ENCODE assay signal across 2 cellular contexts in the genomic region with DNA sequence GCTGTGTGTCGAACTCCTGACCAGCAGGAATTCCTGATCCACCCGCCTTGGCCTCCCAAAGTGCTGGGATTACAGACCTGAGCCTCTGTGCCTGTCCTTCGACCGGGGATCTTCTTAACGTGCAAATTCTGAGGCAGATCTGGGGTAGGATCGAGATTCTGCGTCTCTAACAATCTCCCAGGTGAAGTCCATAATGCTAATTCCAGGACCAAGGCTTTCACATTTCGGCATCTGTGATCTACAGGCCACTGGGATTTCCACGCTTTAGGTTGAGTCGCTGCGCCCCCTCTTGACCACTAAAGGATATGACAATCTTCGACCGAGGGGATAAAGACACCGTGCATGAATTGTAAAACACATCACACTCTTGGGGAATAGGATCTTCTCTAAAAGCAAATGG.
TF ChIP-seq lines count a peak whose summit lies in the region.

No MANE protein-coding gene starts in this region.

TF ChIP-seq in HEK293, 187 proteins besides CTCF, POLR2A, EP300 and RAD21:
- TF ChIP-seq ZNF302 (tag by site-specific recombination; IDR thresholded peaks at IDR 0.05; ENCODE audit: low read depth) (no peak), MZF1 (tag by site-specific recombination; IDR thresholded peaks at IDR 0.05; ENCODE audit: borderline replicate concordance) (no peak), ZXDB (tag by site-specific recombination; IDR thresholded peaks at IDR 0.05) (no peak), ZNF791 (tag by site-specific recombination; IDR thresholded peaks at IDR 0.05) (no peak), ZNF558 (tag by site-specific recombination; IDR thresholded peaks at IDR 0.05) (no peak), ZNF23 (tag by site-specific recombination; IDR thresholded peaks at IDR 0.05; ENCODE audit: borderline replicate concordance) (no peak), WT1 (tag by site-specific recombination; IDR thresholded peaks at IDR 0.05) (no peak), GLI4 (tag by site-specific recombination; IDR thresholded peaks at IDR 0.05) (no peak), ZBTB48 (tag by site-specific recombination; IDR thresholded peaks at IDR 0.05) (no peak), KLF16 (tag by site-specific recombination; IDR thresholded peaks at IDR 0.05) (no peak), SETDB1 (IDR thresholded peaks at IDR 0.05; ENCODE audit: insufficient read length, low read length) (no peak), ZNF423 (tag by site-specific recombination; IDR thresholded peaks at IDR 0.05) (no peak), ZNF585B (tag by site-specific recombination; IDR thresholded peaks at IDR 0.05) (peak; percentile 37), TCF7L2 (IDR thresholded peaks at IDR 0.05; ENCODE audit: borderline replicate concordance, low read depth, low read length) (peak; percentile 61; the same call in 1 of the 2 replicates), ZNF670 (tag by site-specific recombination; IDR thresholded peaks at IDR 0.05; ENCODE audit: low read depth) (no peak), ZNF174 (tag by site-specific recombination; IDR thresholded peaks at IDR 0.05) (no peak), HOXC10 (CRISPR knock-in tag; IDR thresholded peaks at IDR 0.05) (no peak), ZNF37A (tag by site-specific recombination; IDR thresholded peaks at IDR 0.05) (no peak), SP3 (tag by site-specific recombination; IDR thresholded peaks at IDR 0.05) (no peak), ZFHX2 (tag by site-specific recombination; conservative IDR thresholded peaks at IDR 0.05) (no peak), ZNF140 (tag by site-specific recombination; IDR thresholded peaks at IDR 0.05) (no peak), OSR2 (tag by site-specific recombination; IDR thresholded peaks at IDR 0.05) (no peak), ZNF621 (tag by site-specific recombination; IDR thresholded peaks at IDR 0.05) (no peak), ZNF391 (tag by site-specific recombination; IDR thresholded peaks at IDR 0.05; ENCODE audit: borderline replicate concordance, low read depth) (no peak), ZNF311 (tag by site-specific recombination; IDR thresholded peaks at IDR 0.05; ENCODE audit: borderline replicate concordance) (no peak), ZNF133 (tag by site-specific recombination; IDR thresholded peaks at IDR 0.05) (no peak), ZNF776 (tag by site-specific recombination; IDR thresholded peaks at IDR 0.05; ENCODE audit: borderline replicate concordance) (no peak), ZNF600 (tag by site-specific recombination; IDR thresholded peaks at IDR 0.05) (peak; percentile 96), ZNF654 (tag by site-specific recombination; IDR thresholded peaks at IDR 0.05; ENCODE audit: low read depth) (peak; percentile 89), ZBTB17 (tag by site-specific recombination; IDR thresholded peaks at IDR 0.05) (peak; percentile 89), ZNF660 (tag by site-specific recombination; IDR thresholded peaks at IDR 0.05) (0 out of 2 replicates have a peak, but pooled peaks have one; percentile 26), ZNF10 (tag by site-specific recombination; IDR thresholded peaks at IDR 0.05) (no peak), ZNF214 (tag by site-specific recombination; IDR thresholded peaks at IDR 0.05; ENCODE audit: borderline replicate concordance) (no peak), ZNF555 (tag by site-specific recombination; conservative IDR thresholded peaks at IDR 0.05) (no peak), ZBTB1 (tag by site-specific recombination; IDR thresholded peaks at IDR 0.05) (no peak), ZNF138 (tag by site-specific recombination; IDR thresholded peaks at IDR 0.05; ENCODE audit: borderline replicate concordance) (no peak), ZNF394 (tag by site-specific recombination; IDR thresholded peaks at IDR 0.05; ENCODE audit: borderline replicate concordance) (no peak), ZNF416 (tag by site-specific recombination; IDR thresholded peaks at IDR 0.05) (no peak), ZNF16 (tag by site-specific recombination; IDR thresholded peaks at IDR 0.05; ENCODE audit: low read depth) (no peak)
- TF ChIP-seq, protein P1, sequence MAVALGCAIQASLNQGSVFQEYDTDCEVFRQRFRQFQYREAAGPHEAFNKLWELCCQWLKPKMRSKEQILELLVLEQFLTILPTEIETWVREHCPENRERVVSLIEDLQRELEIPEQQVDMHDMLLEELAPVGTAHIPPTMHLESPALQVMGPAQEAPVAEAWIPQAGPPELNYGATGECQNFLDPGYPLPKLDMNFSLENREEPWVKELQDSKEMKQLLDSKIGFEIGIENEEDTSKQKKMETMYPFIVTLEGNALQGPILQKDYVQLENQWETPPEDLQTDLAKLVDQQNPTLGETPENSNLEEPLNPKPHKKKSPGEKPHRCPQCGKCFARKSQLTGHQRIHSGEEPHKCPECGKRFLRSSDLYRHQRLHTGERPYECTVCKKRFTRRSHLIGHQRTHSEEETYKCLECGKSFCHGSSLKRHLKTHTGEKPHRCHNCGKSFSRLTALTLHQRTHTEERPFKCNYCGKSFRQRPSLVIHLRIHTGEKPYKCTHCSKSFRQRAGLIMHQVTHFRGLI (tag by site-specific recombination; IDR thresholded peaks at IDR 0.05), result no peak
- TF ChIP-seq, protein P2, sequence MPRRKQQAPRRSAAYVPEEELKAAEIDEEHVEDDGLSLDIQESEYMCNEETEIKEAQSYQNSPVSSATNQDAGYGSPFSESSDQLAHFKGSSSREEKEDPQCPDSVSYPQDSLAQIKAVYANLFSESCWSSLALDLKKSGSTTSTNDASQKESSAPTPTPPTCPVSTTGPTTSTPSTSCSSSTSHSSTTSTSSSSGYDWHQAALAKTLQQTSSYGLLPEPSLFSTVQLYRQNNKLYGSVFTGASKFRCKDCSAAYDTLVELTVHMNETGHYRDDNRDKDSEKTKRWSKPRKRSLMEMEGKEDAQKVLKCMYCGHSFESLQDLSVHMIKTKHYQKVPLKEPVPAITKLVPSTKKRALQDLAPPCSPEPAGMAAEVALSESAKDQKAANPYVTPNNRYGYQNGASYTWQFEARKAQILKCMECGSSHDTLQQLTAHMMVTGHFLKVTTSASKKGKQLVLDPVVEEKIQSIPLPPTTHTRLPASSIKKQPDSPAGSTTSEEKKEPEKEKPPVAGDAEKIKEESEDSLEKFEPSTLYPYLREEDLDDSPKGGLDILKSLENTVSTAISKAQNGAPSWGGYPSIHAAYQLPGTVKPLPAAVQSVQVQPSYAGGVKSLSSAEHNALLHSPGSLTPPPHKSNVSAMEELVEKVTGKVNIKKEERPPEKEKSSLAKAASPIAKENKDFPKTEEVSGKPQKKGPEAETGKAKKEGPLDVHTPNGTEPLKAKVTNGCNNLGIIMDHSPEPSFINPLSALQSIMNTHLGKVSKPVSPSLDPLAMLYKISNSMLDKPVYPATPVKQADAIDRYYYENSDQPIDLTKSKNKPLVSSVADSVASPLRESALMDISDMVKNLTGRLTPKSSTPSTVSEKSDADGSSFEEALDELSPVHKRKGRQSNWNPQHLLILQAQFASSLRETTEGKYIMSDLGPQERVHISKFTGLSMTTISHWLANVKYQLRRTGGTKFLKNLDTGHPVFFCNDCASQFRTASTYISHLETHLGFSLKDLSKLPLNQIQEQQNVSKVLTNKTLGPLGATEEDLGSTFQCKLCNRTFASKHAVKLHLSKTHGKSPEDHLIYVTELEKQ (tag by site-specific recombination; IDR thresholded peaks at IDR 0.05; ENCODE audit: borderline replicate concordance), result no peak

TF ChIP-seq in HepG2, 621 proteins besides CTCF, POLR2A, EP300 and RAD21 (continues in another document):
- TF ChIP-seq, protein P3, sequence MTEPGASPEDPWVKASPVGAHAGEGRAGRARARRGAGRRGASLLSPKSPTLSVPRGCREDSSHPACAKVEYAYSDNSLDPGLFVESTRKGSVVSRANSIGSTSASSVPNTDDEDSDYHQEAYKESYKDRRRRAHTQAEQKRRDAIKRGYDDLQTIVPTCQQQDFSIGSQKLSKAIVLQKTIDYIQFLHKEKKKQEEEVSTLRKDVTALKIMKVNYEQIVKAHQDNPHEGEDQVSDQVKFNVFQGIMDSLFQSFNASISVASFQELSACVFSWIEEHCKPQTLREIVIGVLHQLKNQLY (CRISPR knock-in tag; IDR thresholded peaks at IDR 0.05), result no peak
- TF ChIP-seq, protein P4, sequence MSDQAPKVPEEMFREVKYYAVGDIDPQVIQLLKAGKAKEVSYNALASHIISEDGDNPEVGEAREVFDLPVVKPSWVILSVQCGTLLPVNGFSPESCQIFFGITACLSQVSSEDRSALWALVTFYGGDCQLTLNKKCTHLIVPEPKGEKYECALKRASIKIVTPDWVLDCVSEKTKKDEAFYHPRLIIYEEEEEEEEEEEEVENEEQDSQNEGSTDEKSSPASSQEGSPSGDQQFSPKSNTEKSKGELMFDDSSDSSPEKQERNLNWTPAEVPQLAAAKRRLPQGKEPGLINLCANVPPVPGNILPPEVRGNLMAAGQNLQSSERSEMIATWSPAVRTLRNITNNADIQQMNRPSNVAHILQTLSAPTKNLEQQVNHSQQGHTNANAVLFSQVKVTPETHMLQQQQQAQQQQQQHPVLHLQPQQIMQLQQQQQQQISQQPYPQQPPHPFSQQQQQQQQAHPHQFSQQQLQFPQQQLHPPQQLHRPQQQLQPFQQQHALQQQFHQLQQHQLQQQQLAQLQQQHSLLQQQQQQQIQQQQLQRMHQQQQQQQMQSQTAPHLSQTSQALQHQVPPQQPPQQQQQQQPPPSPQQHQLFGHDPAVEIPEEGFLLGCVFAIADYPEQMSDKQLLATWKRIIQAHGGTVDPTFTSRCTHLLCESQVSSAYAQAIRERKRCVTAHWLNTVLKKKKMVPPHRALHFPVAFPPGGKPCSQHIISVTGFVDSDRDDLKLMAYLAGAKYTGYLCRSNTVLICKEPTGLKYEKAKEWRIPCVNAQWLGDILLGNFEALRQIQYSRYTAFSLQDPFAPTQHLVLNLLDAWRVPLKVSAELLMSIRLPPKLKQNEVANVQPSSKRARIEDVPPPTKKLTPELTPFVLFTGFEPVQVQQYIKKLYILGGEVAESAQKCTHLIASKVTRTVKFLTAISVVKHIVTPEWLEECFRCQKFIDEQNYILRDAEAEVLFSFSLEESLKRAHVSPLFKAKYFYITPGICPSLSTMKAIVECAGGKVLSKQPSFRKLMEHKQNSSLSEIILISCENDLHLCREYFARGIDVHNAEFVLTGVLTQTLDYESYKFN (CRISPR knock-in tag; conservative IDR thresholded peaks at IDR 0.05), result no peak
- TF ChIP-seq KDM4B (CRISPR knock-in tag; IDR thresholded peaks at IDR 0.05) (no peak), IRF2 (CRISPR knock-in tag; IDR thresholded peaks at IDR 0.05) (peak; percentile 33; the same call in 1 of the 2 replicates), ZNF205 (CRISPR knock-in tag; IDR thresholded peaks at IDR 0.05) (no peak), KDM3A (CRISPR knock-in tag; IDR thresholded peaks at IDR 0.05; ENCODE audit: low read depth) (peak; percentile 41; the same call in 1 of the 2 replicates), NR2F1 (CRISPR knock-in tag; IDR thresholded peaks at IDR 0.05) (no peak), RXRA (CRISPR knock-in tag; IDR thresholded peaks at IDR 0.05) (no peak), MED8 (CRISPR knock-in tag; IDR thresholded peaks at IDR 0.05; ENCODE audit: insufficient replicate concordance) (no peak), ZNF264 (CRISPR knock-in tag; IDR thresholded peaks at IDR 0.05) (no peak), TCF7 (IDR thresholded peaks at IDR 0.05; ENCODE audit: low read depth) (0 out of 2 replicates have a peak, but pooled peaks have one; percentile 19), SMAD1 (CRISPR knock-in tag; IDR thresholded peaks at IDR 0.05; ENCODE audit: borderline replicate concordance, low read depth) (no peak), HNRNPLL (IDR thresholded peaks at IDR 0.05; ENCODE audit: low read depth, low read length, poor library complexity, severe bottlenecking) (no peak), ZNF572 (CRISPR knock-in tag; IDR thresholded peaks at IDR 0.05) (no peak)
- TF ChIP-seq, protein P5, sequence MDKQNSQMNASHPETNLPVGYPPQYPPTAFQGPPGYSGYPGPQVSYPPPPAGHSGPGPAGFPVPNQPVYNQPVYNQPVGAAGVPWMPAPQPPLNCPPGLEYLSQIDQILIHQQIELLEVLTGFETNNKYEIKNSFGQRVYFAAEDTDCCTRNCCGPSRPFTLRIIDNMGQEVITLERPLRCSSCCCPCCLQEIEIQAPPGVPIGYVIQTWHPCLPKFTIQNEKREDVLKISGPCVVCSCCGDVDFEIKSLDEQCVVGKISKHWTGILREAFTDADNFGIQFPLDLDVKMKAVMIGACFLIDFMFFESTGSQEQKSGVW (CRISPR knock-in tag; IDR thresholded peaks at IDR 0.05; ENCODE audit: borderline replicate concordance), result no peak
- TF ChIP-seq, protein P6, sequence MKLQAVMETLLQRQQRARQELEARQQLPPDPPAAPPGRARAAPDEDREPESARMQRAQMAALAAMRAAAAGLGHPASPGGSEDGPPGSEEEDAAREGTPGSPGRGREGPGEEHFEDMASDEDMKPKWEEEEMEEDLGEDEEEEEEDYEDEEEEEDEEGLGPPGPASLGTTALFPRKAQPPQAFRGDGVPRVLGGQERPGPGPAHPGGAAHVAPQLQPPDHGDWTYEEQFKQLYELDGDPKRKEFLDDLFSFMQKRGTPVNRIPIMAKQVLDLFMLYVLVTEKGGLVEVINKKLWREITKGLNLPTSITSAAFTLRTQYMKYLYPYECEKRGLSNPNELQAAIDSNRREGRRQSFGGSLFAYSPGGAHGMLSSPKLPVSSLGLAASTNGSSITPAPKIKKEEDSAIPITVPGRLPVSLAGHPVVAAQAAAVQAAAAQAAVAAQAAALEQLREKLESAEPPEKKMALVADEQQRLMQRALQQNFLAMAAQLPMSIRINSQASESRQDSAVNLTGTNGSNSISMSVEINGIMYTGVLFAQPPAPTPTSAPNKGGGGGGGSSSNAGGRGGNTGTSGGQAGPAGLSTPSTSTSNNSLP (IDR thresholded peaks at IDR 0.05; ENCODE audit: low read depth, low read length), result 0 out of 2 replicates have a peak, but pooled peaks have one; percentile 10
- TF ChIP-seq, protein P7, sequence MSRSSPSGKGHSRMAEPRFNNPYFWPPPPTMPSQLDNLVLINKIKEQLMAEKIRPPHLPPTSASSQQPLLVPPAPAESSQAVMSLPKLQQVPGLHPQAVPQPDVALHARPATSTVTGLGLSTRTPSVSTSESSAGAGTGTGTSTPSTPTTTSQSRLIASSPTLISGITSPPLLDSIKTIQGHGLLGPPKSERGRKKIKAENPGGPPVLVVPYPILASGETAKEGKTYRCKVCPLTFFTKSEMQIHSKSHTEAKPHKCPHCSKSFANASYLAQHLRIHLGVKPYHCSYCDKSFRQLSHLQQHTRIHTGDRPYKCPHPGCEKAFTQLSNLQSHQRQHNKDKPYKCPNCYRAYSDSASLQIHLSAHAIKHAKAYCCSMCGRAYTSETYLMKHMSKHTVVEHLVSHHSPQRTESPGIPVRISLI (CRISPR knock-in tag; IDR thresholded peaks at IDR 0.05; ENCODE audit: borderline replicate concordance), result no peak
- TF ChIP-seq, protein P8, sequence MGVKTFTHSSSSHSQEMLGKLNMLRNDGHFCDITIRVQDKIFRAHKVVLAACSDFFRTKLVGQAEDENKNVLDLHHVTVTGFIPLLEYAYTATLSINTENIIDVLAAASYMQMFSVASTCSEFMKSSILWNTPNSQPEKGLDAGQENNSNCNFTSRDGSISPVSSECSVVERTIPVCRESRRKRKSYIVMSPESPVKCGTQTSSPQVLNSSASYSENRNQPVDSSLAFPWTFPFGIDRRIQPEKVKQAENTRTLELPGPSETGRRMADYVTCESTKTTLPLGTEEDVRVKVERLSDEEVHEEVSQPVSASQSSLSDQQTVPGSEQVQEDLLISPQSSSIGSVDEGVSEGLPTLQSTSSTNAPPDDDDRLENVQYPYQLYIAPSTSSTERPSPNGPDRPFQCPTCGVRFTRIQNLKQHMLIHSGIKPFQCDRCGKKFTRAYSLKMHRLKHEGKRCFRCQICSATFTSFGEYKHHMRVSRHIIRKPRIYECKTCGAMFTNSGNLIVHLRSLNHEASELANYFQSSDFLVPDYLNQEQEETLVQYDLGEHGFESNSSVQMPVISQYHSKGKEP (CRISPR knock-in tag; IDR thresholded peaks at IDR 0.05), result no peak
- TF ChIP-seq, protein P9, sequence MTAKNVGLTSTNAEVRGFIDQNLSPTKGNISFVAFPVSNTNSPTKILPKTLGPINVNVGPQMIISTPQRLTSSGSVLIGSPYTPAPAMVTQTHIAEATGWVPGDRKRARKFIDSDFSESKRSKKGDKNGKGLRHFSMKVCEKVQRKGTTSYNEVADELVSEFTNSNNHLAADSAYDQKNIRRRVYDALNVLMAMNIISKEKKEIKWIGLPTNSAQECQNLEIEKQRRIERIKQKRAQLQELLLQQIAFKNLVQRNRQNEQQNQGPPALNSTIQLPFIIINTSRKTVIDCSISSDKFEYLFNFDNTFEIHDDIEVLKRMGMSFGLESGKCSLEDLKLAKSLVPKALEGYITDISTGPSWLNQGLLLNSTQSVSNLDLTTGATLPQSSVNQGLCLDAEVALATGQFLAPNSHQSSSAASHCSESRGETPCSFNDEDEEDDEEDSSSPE (CRISPR knock-in tag; IDR thresholded peaks at IDR 0.05), result no peak
